Comparison of ENCODE assay signal across 22 cellular contexts in the genomic region with DNA sequence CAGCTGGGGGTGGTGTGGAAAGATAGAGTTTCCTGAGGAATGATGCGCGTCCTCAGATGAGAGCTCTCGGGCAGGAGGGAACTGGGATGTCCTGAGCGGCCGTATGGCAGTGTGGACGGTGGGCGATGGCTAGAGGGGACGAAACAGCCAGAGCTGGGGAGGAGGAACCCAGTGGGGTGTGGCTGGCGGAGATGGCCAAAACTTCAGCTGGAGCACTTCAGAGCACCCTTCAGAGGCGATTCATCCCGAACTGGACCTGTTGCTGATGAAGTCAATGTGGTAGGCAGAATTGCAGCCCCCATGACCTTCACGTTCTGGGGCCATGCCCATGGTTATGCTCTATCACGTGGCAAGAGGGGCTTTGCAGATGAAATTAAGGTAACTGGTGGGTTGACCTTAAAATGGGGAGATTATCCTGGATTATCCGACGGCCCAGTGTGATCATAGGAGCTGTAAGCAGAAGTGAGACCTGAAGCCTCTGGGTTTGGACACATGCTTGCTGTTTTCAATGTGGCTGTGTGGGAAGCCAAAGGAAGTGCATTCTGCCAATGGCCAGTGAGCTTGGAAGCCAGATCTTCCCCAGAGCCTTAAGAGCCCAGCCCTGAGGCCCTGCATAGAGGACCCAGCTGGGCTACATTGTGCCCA. TPM values are rescaled to one million over a fixed set of nuclear protein-coding genes. Genes with fewer than 3 reads are reported as not detected.
DNase-seq lines count a peak whose midpoint lies in the region; ATAC-seq and TF ChIP-seq lines count a peak whose summit lies in the region.
"Had no signal": no experiment of that assay in that cellular context is flagged by ENCODE, and none has a peak within 500 bp of the region (broad histone marks: within the 10 kb centered on the region; RNA-seq: fewer than 3 reads in every experiment).

No MANE protein-coding gene starts in this region.

- TF ChIP-seq CTCF in heart left ventricle (IDR thresholded peaks at IDR 0.05), result no peak

- peak; percentile 15 to 38 for ATAC-seq in right cardiac atrium
- no peak for ATAC-seq in heart left ventricle
- ATAC-seq in activated T-helper 17 cell treated with anti-CD3 and anti-CD28 coated beads, Interleukin-2, amount 50 U/mL, for 72 hours (replicated peaks), result no peak
- no peak for ATAC-seq in memory B cell (ENCODE audit: low read depth)
- ATAC-seq in aorta (ENCODE audit: low FRiP score), result no peak
- ATAC-seq: right lobe of liver had no signal

- no peaks in the 10 kb centered on the region for H3K4me1 Mint-ChIP-seq in activated T-helper 17 cell treated with anti-CD3 and anti-CD28 coated beads, Interleukin-2, amount 50 U/mL, for 72 hours
- H3K4me1 Mint-ChIP-seq in memory B cell, result no peaks in the 10 kb centered on the region
- H3K4me1 Mint-ChIP-seq: CD8-positive, alpha-beta memory T cell had no signal

- no peaks in the 10 kb centered on the region for H3K27me3 ChIP-seq in right cardiac atrium (ENCODE audit: control insufficient read depth, insufficient read depth)
- H3K27me3 ChIP-seq in heart left ventricle, result no peaks in the 10 kb centered on the region
- H3K27me3 ChIP-seq in aorta (ENCODE audit: control insufficient read depth in 1 of 2, insufficient read depth in 2 of 2, low read length in 1 of 2), result no peaks in the 10 kb centered on the region
- H3K27me3 ChIP-seq: neutrophil, right lobe of liver, uterus had no signal

- H3K27ac Mint-ChIP-seq in activated T-helper 17 cell treated with anti-CD3 and anti-CD28 coated beads, Interleukin-2, amount 50 U/mL, for 72 hours, result peak overlapping the region; percentile 34
- peak overlapping the region; percentile 51 for H3K27ac Mint-ChIP-seq in memory B cell
- H3K27ac Mint-ChIP-seq: activated CD4-positive, alpha-beta memory T cell treated with anti-CD3 and anti-CD28 coated beads for 36 hours had no signal

- DNase-seq in right cardiac atrium, result no peak
- no peak for DNase-seq in heart left ventricle
- no peak for DNase-seq in memory B cell (ENCODE audit: low spot score in 2 of 2)
- peak; percentile 29 to 30 for DNase-seq in aorta
- no peak for DNase-seq in NOMO-1 treated with DMSO at 0.1 percent for 48 hours (lab: John Stamatoyannopoulos, UW; ENCODE audit: unreplicated experiment)
- DNase-seq in stimulated activated CD4-positive, alpha-beta T cell treated with anti-CD3 and anti-CD28 coated beads, Interleukin-12 subunit alpha, Interleukin-12 subunit beta, amount 100 ng/mL, for 4 hours, result no peak
- DNase-seq in stimulated activated CD4-positive, alpha-beta T cell treated with anti-CD3 and anti-CD28 coated beads, Interleukin-15, amount 100 ng/mL, for 24 hours, result no peak
- DNase-seq: activated CD4-positive, alpha-beta memory T cell treated with anti-CD3 and anti-CD28 coated beads for 36 hours; amniotic stem cell; CD8-positive, alpha-beta memory T cell; GOT3; IMR-90; islet precursor cell; midbrain; MM.1S; NCI-H187; Right ventricle myocardium superior; T-helper 1 cell; uterus had no signal

- H3K9me3 ChIP-seq in right cardiac atrium (ENCODE audit: control insufficient read depth, low read length) (no peaks in the 10 kb centered on the region), heart left ventricle (no peaks in the 10 kb centered on the region), aorta (ENCODE audit: control insufficient read depth, low read length) (no peaks in the 10 kb centered on the region)
- H3K9me3 ChIP-seq: neutrophil, right lobe of liver, uterus had no signal

- peaks cover 0 to 34% (median 10%) of the 10 kb centered on the region in 9 donors for H3K36me3 ChIP-seq in heart left ventricle
- peaks cover 0 to 2% of the 10 kb centered on the region in 2 donors for H3K36me3 ChIP-seq in aorta (ENCODE audit: control insufficient read depth in 1 of 2, insufficient read depth in 2 of 2, low read length in 1 of 2)
- H3K36me3 ChIP-seq: neutrophil, right lobe of liver, uterus had no signal

- no peak overlapping the region for H3K4me3 Mint-ChIP-seq in activated T-helper 17 cell treated with anti-CD3 and anti-CD28 coated beads, Interleukin-2, amount 50 U/mL, for 72 hours
- H3K4me3 Mint-ChIP-seq in memory B cell, result no peak overlapping the region
- H3K4me3 Mint-ChIP-seq: activated CD4-positive, alpha-beta memory T cell treated with anti-CD3 and anti-CD28 coated beads for 36 hours; CD8-positive, alpha-beta memory T cell had no signal

- WGBS in right cardiac atrium, result 89% methylated on average over 15 of the region's 15 CpGs
- 93 to 96% (median 94%) methylated on average over 14 to 15 of the region's 15 CpGs for WGBS in heart left ventricle, 4 donors
- WGBS in aorta, 2 donors, result 93 to 95% methylated on average over 15 of the region's 15 CpGs

- no peaks in the 10 kb centered on the region for H3K9me3 Mint-ChIP-seq in activated T-helper 17 cell treated with anti-CD3 and anti-CD28 coated beads, Interleukin-2, amount 50 U/mL, for 72 hours
- no peaks in the 10 kb centered on the region for H3K9me3 Mint-ChIP-seq in memory B cell
- H3K9me3 Mint-ChIP-seq: activated CD4-positive, alpha-beta memory T cell treated with anti-CD3 and anti-CD28 coated beads for 36 hours; CD8-positive, alpha-beta memory T cell had no signal

- no peak for TF ChIP-seq POLR2A in heart left ventricle (IDR thresholded peaks at IDR 0.05)

- intact Hi-C loops in right cardiac atrium (cut with DNase I) (no loop called here), heart left ventricle (cut with DNase I) (no loop called here), aorta (cut with DNase I) (no loop called here)

- H3K27ac ChIP-seq in right cardiac atrium (ENCODE audit: low read length) (no peak overlapping the region), heart left ventricle (no peak overlapping the region), aorta (ENCODE audit: low read depth in 1 of 2, low read length in 2 of 2) (no peak overlapping the region)
- H3K27ac ChIP-seq: neutrophil, right lobe of liver, uterus had no signal

- H3K4me3 ChIP-seq in right cardiac atrium (ENCODE audit: low read length) (no peak overlapping the region), heart left ventricle (no peak overlapping the region), aorta (ENCODE audit: low read length in 2 of 2) (no peak overlapping the region)
- H3K4me3 ChIP-seq: right lobe of liver, uterus had no signal

- H3K27me3 Mint-ChIP-seq in activated T-helper 17 cell treated with anti-CD3 and anti-CD28 coated beads, Interleukin-2, amount 50 U/mL, for 72 hours, result no peaks in the 10 kb centered on the region
- no peaks in the 10 kb centered on the region for H3K27me3 Mint-ChIP-seq in memory B cell
- H3K27me3 Mint-ChIP-seq: activated CD4-positive, alpha-beta memory T cell treated with anti-CD3 and anti-CD28 coated beads for 36 hours had no signal

- H3K36me3 Mint-ChIP-seq in activated T-helper 17 cell treated with anti-CD3 and anti-CD28 coated beads, Interleukin-2, amount 50 U/mL, for 72 hours (ENCODE audit: low read depth), result peaks cover 51% of the 10 kb centered on the region
- peaks cover 24% of the 10 kb centered on the region for H3K36me3 Mint-ChIP-seq in memory B cell

- no peaks in the 10 kb centered on the region for H3K4me1 ChIP-seq in right cardiac atrium (ENCODE audit: control insufficient read depth, insufficient read depth, low read length)
- peaks cover 0 to 7% (median 0%) of the 10 kb centered on the region in 12 donors for H3K4me1 ChIP-seq in heart left ventricle
- H3K4me1 ChIP-seq in aorta (ENCODE audit: control insufficient read depth in 1 of 2, insufficient read depth in 2 of 2, low read length in 2 of 2), result no peaks in the 10 kb centered on the region
- H3K4me1 ChIP-seq: right lobe of liver, uterus had no signal

RNA-seq across cellular contexts. Expression of gene ATP1B3, which starts 52.3 kb away (rescaled TPM):
- total RNA-seq in right cardiac atrium (10 to 100 TPM; 29.2 to 77.3 (median 49.3) TPM), heart left ventricle (10 to 100 TPM; 19.1 to 78.6 (median 46.1) TPM), aorta (100 to 1,000 TPM; 127 to 128 TPM)
- polyA plus RNA-seq in right cardiac atrium (54.5 TPM), heart left ventricle (10 to 100 TPM; 30.6 to 90.0 TPM), aorta (100 to 1,000 TPM in 1 of 2 donors, 10 to 100 TPM in 1; 94.9 to 142 TPM)
- total RNA-seq in activated T-helper 17 cell treated with anti-CD3 and anti-CD28 coated beads, Interleukin-2, amount 50 U/mL, for 72 hours, result 100 to 1,000 TPM in 1 of 2 donors, 10 to 100 TPM in 1; 93.6 to 194 TPM

Comparison
In these comparisons a context has a peak if more than half of its experiments do, and no peak if none do; other contexts are left out.
1. ATAC-seq: peak in right cardiac atrium (2 of 2); none in heart left ventricle (0 of 4), activated T-helper 17 cell treated with anti-CD3 and anti-CD28 coated beads, Interleukin-2, amount 50 U/mL, for 72 hours (single experiment), memory B cell (single experiment) and aorta (single experiment).
2. DNase-seq: peak in aorta (2 of 2); none in right cardiac atrium (0 of 3), heart left ventricle (0 of 5), memory B cell (0 of 2), NOMO-1 treated with DMSO at 0.1 percent for 48 hours (single experiment), stimulated activated CD4-positive, alpha-beta T cell treated with anti-CD3 and anti-CD28 coated beads, Interleukin-12 subunit alpha, Interleukin-12 subunit beta, amount 100 ng/mL, for 4 hours (single experiment) and stimulated activated CD4-positive, alpha-beta T cell treated with anti-CD3 and anti-CD28 coated beads, Interleukin-15, amount 100 ng/mL, for 24 hours (single experiment).